In the genomic region with DNA sequence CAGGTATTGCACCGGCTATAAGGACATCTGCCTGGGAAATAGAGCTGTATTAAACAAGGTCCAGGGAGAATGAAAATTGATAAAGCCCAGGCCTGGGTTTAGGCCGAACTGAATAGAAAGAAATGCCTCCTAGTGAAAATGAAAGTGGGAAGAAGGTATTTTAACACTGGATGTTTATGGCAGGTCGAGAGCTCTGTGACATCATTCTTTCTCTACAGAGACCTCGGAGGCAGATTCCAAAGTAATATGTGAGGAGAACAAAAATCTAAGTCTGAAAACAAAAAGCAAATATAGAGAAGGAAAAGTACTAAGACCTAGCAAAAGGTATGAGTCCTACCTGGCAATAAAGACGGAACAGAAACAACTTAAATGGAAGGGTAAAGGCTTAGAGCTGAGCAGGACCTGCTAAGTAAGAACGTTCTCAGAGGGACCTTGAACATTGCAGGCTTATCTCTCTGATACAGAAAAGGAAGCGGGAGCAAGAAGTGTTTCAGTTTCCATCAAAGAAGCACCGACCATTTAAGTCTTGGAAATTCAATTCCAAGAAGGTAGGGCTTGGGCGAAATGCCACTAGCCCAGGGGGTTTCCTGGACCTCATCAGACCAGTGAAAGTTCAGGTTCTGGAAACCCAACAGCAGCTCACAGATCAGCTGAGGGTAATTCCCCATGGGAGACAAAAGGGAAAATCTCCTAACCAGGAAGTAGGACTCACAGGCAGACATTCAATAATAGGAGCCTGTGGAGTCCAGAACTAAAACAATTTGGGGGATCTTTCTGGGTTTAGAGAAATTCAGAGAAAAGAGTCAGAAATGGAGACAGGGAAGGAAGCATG, we compare ENCODE assay signal across 21 cellular contexts.
DNase-seq lines count a peak whose midpoint lies in the region; ATAC-seq, FAIRE-seq and TF ChIP-seq lines count a peak whose summit lies in the region.
"Had no signal": no experiment of that assay in that cellular context is flagged by ENCODE, and none has a peak within 500 bp of the region (broad histone marks: within the 10 kb centered on the region; RNA-seq: fewer than 3 reads in every experiment).

No MANE protein-coding gene starts in this region.

- intact Hi-C loops in mucosa of descending colon (cut with DNase I, micrococcal nuclease) = loop anchor here (5.0 to 10.0 kb wide), 2 partner anchors 260 to 267 kb away; no protein-coding TSS in a partner anchor

- H3K9me3 ChIP-seq in mucosa of descending colon = no peaks in the 10 kb centered on the region
- H3K9me3 ChIP-seq: BLaER1 had no signal

- peak; percentile 42 for DNase-seq in CMK (ENCODE audit: low read depth)
- no peak for DNase-seq in GM18507 (ENCODE audit: extremely low spot score, insufficient read length, low read depth)
- no peak for DNase-seq in activated naive CD8-positive, alpha-beta T cell treated with anti-CD3 and anti-CD28 coated beads for 36 hours
- DNase-seq in mucosa of descending colon = no peak
- no peak for DNase-seq in NCI-H748 (lab: John Stamatoyannopoulos, UW; ENCODE audit: unreplicated experiment)
- DNase-seq in foreskin keratinocyte = no peak
- DNase-seq: activated CD8-positive, alpha-beta memory T cell treated with anti-CD3 and anti-CD28 coated beads for 24 hours; DMS79; foreskin fibroblast; H9; NCI-H1105; NCI-H2171; NK-92 treated with Interleukin-12 subunit alpha and Interleukin-12 subunit beta, amount 100 ng/mL, for 24 hours; nucleus accumbens; SHP77; stimulated activated naive CD4-positive, alpha-beta T cell; T1000 had no signal

- peaks cover 6% of the 10 kb centered on the region for H3K36me3 Mint-ChIP-seq in activated naive CD8-positive, alpha-beta T cell treated with anti-CD3 and anti-CD28 coated beads for 36 hours

- H3K27ac ChIP-seq in foreskin keratinocyte = no peak overlapping the region
- H3K27ac ChIP-seq: BLaER1 had no signal

- TF ChIP-seq CTCF in mucosa of descending colon (IDR thresholded peaks at IDR 0.05) = no peak
- no peak for TF ChIP-seq CTCF in foreskin keratinocyte (conservative IDR thresholded peaks at IDR 0.05)

- FAIRE-seq in GM18507 (lab: Jason Lieb, UNC) = peak; percentile 50
- FAIRE-seq: HepG2 had no signal

- H3K9me3 Mint-ChIP-seq in activated naive CD8-positive, alpha-beta T cell treated with anti-CD3 and anti-CD28 coated beads for 36 hours = no peaks in the 10 kb centered on the region

- H3K4me1 Mint-ChIP-seq in activated naive CD8-positive, alpha-beta T cell treated with anti-CD3 and anti-CD28 coated beads for 36 hours = peaks cover 26% of the 10 kb centered on the region

- no peaks in the 10 kb centered on the region for H3K27me3 Mint-ChIP-seq in activated naive CD8-positive, alpha-beta T cell treated with anti-CD3 and anti-CD28 coated beads for 36 hours

- no peak overlapping the region for H3K4me3 Mint-ChIP-seq in activated naive CD8-positive, alpha-beta T cell treated with anti-CD3 and anti-CD28 coated beads for 36 hours
- H3K4me3 Mint-ChIP-seq: H9 had no signal

- H3K4me1 ChIP-seq in mucosa of descending colon (ENCODE audit: low read depth) (peaks cover 5% of the 10 kb centered on the region), foreskin keratinocyte (no peaks in the 10 kb centered on the region)
- H3K4me1 ChIP-seq: BLaER1 had no signal

- H3K27me3 ChIP-seq in foreskin keratinocyte = no peaks in the 10 kb centered on the region
- H3K27me3 ChIP-seq: BLaER1 had no signal

- peak overlapping the region; percentile 40 for H3K27ac Mint-ChIP-seq in activated naive CD8-positive, alpha-beta T cell treated with anti-CD3 and anti-CD28 coated beads for 36 hours
- H3K27ac Mint-ChIP-seq: H9 had no signal

- H3K4me3 ChIP-seq in mucosa of descending colon = no peak overlapping the region
- H3K4me3 ChIP-seq: BLaER1 had no signal

- no peaks in the 10 kb centered on the region for H3K36me3 ChIP-seq in mucosa of descending colon (ENCODE audit: low read depth)

- ATAC-seq in mucosa of descending colon = peak; percentile 59
- ATAC-seq in HG03432 (IDR thresholded peaks at IDR 0.05; ENCODE audit: unreplicated experiment) = no peak
- ATAC-seq in HG02885 (IDR thresholded peaks at IDR 0.05; ENCODE audit: poor library complexity, unreplicated experiment) = no peak
- no peak for ATAC-seq in foreskin keratinocyte
- ATAC-seq: HepG2 had no signal
